ENCODE assay signal across 10 cellular contexts in genomic region chr10:8004469-8005000, GRCh38. TPM values are rescaled to one million over a fixed set of nuclear protein-coding genes. Genes with fewer than 3 reads are reported as not detected.
"Had no signal": no experiment of that assay in that cellular context is flagged by ENCODE, and none has a peak within 500 bp of the region (broad histone marks: within the 10 kb centered on the region; RNA-seq: fewer than 3 reads in every experiment).

No MANE protein-coding gene starts in this region.

- H3K4me3 ChIP-seq: GM23248, HAP-1 had no signal

- ATAC-seq: HCT116 had no signal

- H3K4me1 ChIP-seq: HAP-1 had no signal

- H3K4me2 ChIP-seq: KMS-11 had no signal

- DNase-seq: GM23248, GOT3, H7, IMR-90, Karpas-422, KBM-7 had no signal

- H3K36me3 ChIP-seq: HAP-1 had no signal

- H3K27ac ChIP-seq: GM23248, HL-60, KMS-11 had no signal

- H3K9ac ChIP-seq: GM23248, KMS-11 had no signal

- H2AFZ ChIP-seq: GM23248 had no signal

RNA-seq across cellular contexts. Expression of gene GATA3, which starts 50.0 kb away (rescaled TPM):
- total RNA-seq: GM23248, IMR-90 had no signal
- polyA plus RNA-seq: GM23248 had no signal
